8 cellular contexts compared by ENCODE assay signal in genomic region chr16:19583665-19584300, GRCh38. TPM values are rescaled to one million over a fixed set of nuclear protein-coding genes. Genes with fewer than 3 reads are reported as not detected.
DNase-seq lines count a peak whose midpoint lies in the region; ATAC-seq and TF ChIP-seq lines count a peak whose summit lies in the region.

No MANE protein-coding gene starts in this region.

- TF ChIP-seq POLR2A in NB4 (IDR thresholded peaks at IDR 0.05; ENCODE audit: extremely low read depth, insufficient read length) = no peak

- peaks cover 6% of the 10 kb centered on the region for H3K9me3 ChIP-seq in WERI-Rb-1 (ENCODE audit: severe bottlenecking)

- H3K4me3 ChIP-seq in NB4 (ENCODE audit: low read depth, low read length) (no peak overlapping the region), WERI-Rb-1 (ENCODE audit: low read depth, low read length) (no peak overlapping the region), fibroblast of the aortic adventitia (ENCODE audit: low read depth, low read length) (no peak overlapping the region)

- H3K27me3 ChIP-seq in WERI-Rb-1 (ENCODE audit: insufficient read depth, low read depth, severe bottlenecking) = no peaks in the 10 kb centered on the region

- peaks cover 37% of the 10 kb centered on the region for H3K36me3 ChIP-seq in WERI-Rb-1

- DNase-seq in activated T-cell treated with anti-CD3 and anti-CD28 coated beads for 24 hours (ENCODE audit: low read depth) = peak; percentile 16
- no peak for DNase-seq in activated T-cell treated with anti-CD3 and anti-CD28 coated beads, Interleukin-2, amount 50 U/mL, for 1 hour
- DNase-seq in NB4 (ENCODE audit: low read depth) = peak; percentile 58
- peak; percentile 32 for DNase-seq in WERI-Rb-1
- DNase-seq in fibroblast of the aortic adventitia (ENCODE audit: low read depth) = peak; percentile 69
- DNase-seq in pons (ENCODE audit: low spot score) = peak; percentile 78

- TF ChIP-seq CTCF in NB4 (IDR thresholded peaks at IDR 0.05; ENCODE audit: low read depth, low read length) = peak; percentile 95
- TF ChIP-seq CTCF in WERI-Rb-1 (IDR thresholded peaks at IDR 0.05; ENCODE audit: low read depth, low read length) = peak; percentile 80
- peak; percentile 99 for TF ChIP-seq CTCF in fibroblast of the aortic adventitia (IDR thresholded peaks at IDR 0.05; ENCODE audit: insufficient read depth, low read length)

- H3K27ac ChIP-seq in WERI-Rb-1 = no peak overlapping the region

- ATAC-seq in GM21526 (IDR thresholded peaks at IDR 0.05; ENCODE audit: low FRiP score, unreplicated experiment) = no peak
- no peak for ATAC-seq in HG02642 (IDR thresholded peaks at IDR 0.05; ENCODE audit: poor library complexity, unreplicated experiment)

RNA-seq across cellular contexts. Expression of gene VPS35L, which starts 28.3 kb away (rescaled TPM):
- total RNA-seq in fibroblast of the aortic adventitia (ENCODE audit: low replicate concordance) = 67.1 and 67.7 TPM in 2 replicates
